ENCODE assay signal across 23 cellular contexts in the genomic region with DNA sequence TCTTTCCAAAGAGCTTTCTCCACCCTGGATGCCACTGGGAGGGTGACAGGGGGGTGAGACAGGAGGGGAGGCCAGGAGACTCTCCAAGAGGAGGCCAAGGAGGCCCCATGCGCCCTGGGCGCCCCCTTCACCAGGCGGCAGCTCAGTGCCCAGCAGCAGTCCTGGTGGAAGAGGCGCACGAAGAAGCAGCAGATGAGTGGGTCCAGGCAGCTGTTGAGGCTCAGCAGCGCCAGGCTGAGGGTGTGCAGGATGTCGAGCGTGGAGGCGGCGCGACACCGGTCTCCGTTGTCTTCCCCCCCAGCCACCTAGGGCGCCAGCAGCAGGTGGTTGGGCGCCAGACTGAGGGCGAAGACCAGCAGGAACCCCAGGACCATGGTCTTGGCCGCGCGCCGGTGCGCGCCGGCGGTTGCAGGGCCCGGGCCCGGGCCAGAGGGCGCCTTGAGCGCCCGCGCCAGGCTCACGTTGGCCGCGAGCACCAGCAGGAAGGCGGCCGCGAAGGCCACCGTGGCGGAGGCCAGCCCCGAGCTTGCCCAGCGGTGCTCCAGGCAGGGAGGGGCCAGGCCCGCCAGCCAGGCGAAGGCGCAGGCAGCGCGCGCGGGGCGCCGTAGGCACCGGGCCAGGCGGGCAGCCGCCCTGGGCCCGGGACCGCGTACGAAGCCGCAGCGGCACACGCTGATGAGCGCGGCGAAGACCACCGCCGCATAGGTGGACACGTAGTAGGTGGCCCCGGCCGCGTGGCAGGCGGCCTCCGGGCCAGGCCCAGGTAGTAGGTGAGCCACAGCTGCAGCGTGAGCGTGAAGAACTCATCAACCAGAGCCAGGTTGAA. TPM values are rescaled to one million over a fixed set of nuclear protein-coding genes. Genes with fewer than 3 reads are reported as not detected.
DNase-seq lines count a peak whose midpoint lies in the region; ATAC-seq and TF ChIP-seq lines count a peak whose summit lies in the region.
"Had no signal": no experiment of that assay in that cellular context is flagged by ENCODE, and none has a peak within 500 bp of the region (broad histone marks: within the 10 kb centered on the region; RNA-seq: fewer than 3 reads in every experiment).

No MANE protein-coding gene starts in this region.

- no peak overlapping the region for H3K14ac ChIP-seq in H9 (ENCODE audit: insufficient read depth, low read length)

- H3K27me3 Mint-ChIP-seq in H9 (ENCODE audit: low read depth) (no peaks in the 10 kb centered on the region; the same call in 1 of the 2 replicates), Calu3 (ENCODE audit: unreplicated experiment) (no peaks in the 10 kb centered on the region)
- peaks cover 8% of the 10 kb centered on the region for H3K27me3 Mint-ChIP-seq in dendritic cell treated with granulocyte-macrophage colony-stimulating factor and Interleukin-4, amounts not matched to agents 40 ng/mL and 50 ng/mL, for 4 days
- H3K27me3 Mint-ChIP-seq in activated naive CD8-positive, alpha-beta T cell treated with anti-CD3 and anti-CD28 coated beads, Interleukin-2, amount 50 U/mL, for 24 hours: no peaks in the 10 kb centered on the region

- H3K4ac ChIP-seq in H9 (ENCODE audit: low read depth, low read length): no peak overlapping the region

- no peak overlapping the region for H2AK5ac ChIP-seq in H9 (ENCODE audit: insufficient read length, low read length)

- peaks cover 4% of the 10 kb centered on the region; the same call in 1 of the 2 replicates for H3K4me1 ChIP-seq in H9 (ENCODE audit: insufficient read depth, low read length)

- no CpG with 5 or more reads among the region's 72 CpGs for WGBS in H9 (ENCODE audit: extremely low coverage, insufficient read length, low lambda C conversion rate)

- H3K4me3 Mint-ChIP-seq in H9 (no peak overlapping the region), Calu3 (ENCODE audit: low read depth, unreplicated experiment) (no peak overlapping the region)
- no peak overlapping the region for H3K4me3 Mint-ChIP-seq in dendritic cell treated with granulocyte-macrophage colony-stimulating factor and Interleukin-4, amounts not matched to agents 40 ng/mL and 50 ng/mL, for 4 days
- no peak overlapping the region for H3K4me3 Mint-ChIP-seq in activated naive CD8-positive, alpha-beta T cell treated with anti-CD3 and anti-CD28 coated beads, Interleukin-2, amount 50 U/mL, for 24 hours
- H3K4me3 Mint-ChIP-seq: CD8-positive, alpha-beta T cell had no signal

- H2AFZ ChIP-seq in H9 (ENCODE audit: low read length): no peak overlapping the region

- H3K4me1 Mint-ChIP-seq in H9: peaks cover 17 to 21% of the 10 kb centered on the region in 2 experiments
- peaks cover 27% of the 10 kb centered on the region for H3K4me1 Mint-ChIP-seq in dendritic cell treated with granulocyte-macrophage colony-stimulating factor and Interleukin-4, amounts not matched to agents 40 ng/mL and 50 ng/mL, for 4 days (ENCODE audit: low read depth)
- H3K4me1 Mint-ChIP-seq in activated naive CD8-positive, alpha-beta T cell treated with anti-CD3 and anti-CD28 coated beads, Interleukin-2, amount 50 U/mL, for 24 hours: peaks cover 16% of the 10 kb centered on the region
- no peaks in the 10 kb centered on the region for H3K4me1 Mint-ChIP-seq in Calu3 (ENCODE audit: low read depth, unreplicated experiment)

- TF ChIP-seq CTCF in H9 (conservative IDR thresholded peaks at IDR 0.05): no peak
- no peak for TF ChIP-seq CTCF in omental fat pad (IDR thresholded peaks at IDR 0.05)
- no peak for TF ChIP-seq CTCF in Calu3 (IDR thresholded peaks at IDR 0.05; ENCODE audit: unreplicated experiment)

- H3K27ac ChIP-seq in H9 (ENCODE audit: insufficient read length, low read depth, low read length): no peak overlapping the region
- H3K27ac ChIP-seq: KMS-11, SJCRH30 had no signal

- intact Hi-C loops in Right ventricle myocardium inferior (cut with DNase I) (no loop called here), left ventricle myocardium superior (cut with micrococcal nuclease) (no loop called here), Calu3 (cut with micrococcal nuclease; ENCODE audit: unreplicated experiment) (no loop called here)
- intact Hi-C loops in dendritic cell treated with granulocyte-macrophage colony-stimulating factor and Interleukin-4, amounts not matched to agents 40 ng/mL and 50 ng/mL, for 4 days (cut with micrococcal nuclease): no loop called here

- no peak overlapping the region for H2BK20ac ChIP-seq in H9 (ENCODE audit: low read depth, low read length, poor library complexity, severe bottlenecking)

- H4K20me1 ChIP-seq in H9 (ENCODE audit: control insufficient read depth, insufficient read depth, insufficient read length): no peaks in the 10 kb centered on the region

- no peak overlapping the region for H2BK12ac ChIP-seq in H9 (ENCODE audit: insufficient read length, low read depth, low read length)

- H3K18ac ChIP-seq in H9 (ENCODE audit: insufficient read length, low read depth, low read length): no peak overlapping the region

- H4K91ac ChIP-seq in H9 (ENCODE audit: insufficient read length, low read depth, low read length): no peak overlapping the region

- H4K8ac ChIP-seq in H9 (replicated peaks; ENCODE audit: insufficient read length, low read depth, low read length): no peak overlapping the region

- ATAC-seq in Right ventricle myocardium inferior: peak; percentile 3
- no peak for ATAC-seq in left ventricle myocardium superior
- peak; percentile 22 for ATAC-seq in omental fat pad (ENCODE audit: low FRiP score)
- ATAC-seq in activated naive CD8-positive, alpha-beta T cell treated with anti-CD3 and anti-CD28 coated beads, Interleukin-2, amount 50 U/mL, for 24 hours: no peak
- ATAC-seq: CD8-positive, alpha-beta T cell had no signal

- H3K79me2 ChIP-seq in H9 (ENCODE audit: insufficient read depth, low read length): no peaks in the 10 kb centered on the region

- H3T11ph ChIP-seq in H9 (ENCODE audit: low read length): no peak overlapping the region

- no peaks in the 10 kb centered on the region for H3K27me3 ChIP-seq in H9 (ENCODE audit: insufficient read depth, low read length)
- H3K27me3 ChIP-seq: SJCRH30 had no signal

- H3K36me3 Mint-ChIP-seq in H9 (ENCODE audit: insufficient read depth in 1 of 3, low read depth in 3 of 3): no peaks in the 10 kb centered on the region
- H3K36me3 Mint-ChIP-seq in dendritic cell treated with granulocyte-macrophage colony-stimulating factor and Interleukin-4, amounts not matched to agents 40 ng/mL and 50 ng/mL, for 4 days (ENCODE audit: low read depth): peaks cover 34% of the 10 kb centered on the region
- peaks cover 11% of the 10 kb centered on the region for H3K36me3 Mint-ChIP-seq in activated naive CD8-positive, alpha-beta T cell treated with anti-CD3 and anti-CD28 coated beads, Interleukin-2, amount 50 U/mL, for 24 hours (ENCODE audit: low read depth)
- peaks cover 7% of the 10 kb centered on the region for H3K36me3 Mint-ChIP-seq in Calu3 (ENCODE audit: insufficient read depth, unreplicated experiment)

- H3K4me2 ChIP-seq in H9 (ENCODE audit: insufficient read depth, insufficient read length, low read length): no peak overlapping the region
- H3K4me2 ChIP-seq: KMS-11 had no signal

- no peaks in the 10 kb centered on the region for H3K23me2 ChIP-seq in H9 (ENCODE audit: insufficient read length, low read depth, low read length, poor library complexity, severe bottlenecking)

- no peak overlapping the region for H2BK120ac ChIP-seq in H9 (ENCODE audit: low read depth, low read length, poor library complexity, severe bottlenecking)

- H3K79me1 ChIP-seq in H9 (ENCODE audit: insufficient read depth, low read depth, low read length, poor library complexity, severe bottlenecking): no peaks in the 10 kb centered on the region

- no peak overlapping the region for H2BK15ac ChIP-seq in H9 (ENCODE audit: low read depth, low read length)

- DNase-seq in Right ventricle myocardium inferior (ENCODE audit: missing footprints): no peak
- no peak for DNase-seq in left ventricle myocardium superior
- peak; percentile 49 for DNase-seq in H9
- no peak for DNase-seq in omental fat pad (ENCODE audit: low spot score)
- DNase-seq in iPS-NIHi11 (ENCODE audit: low spot score): no peak
- no peak for DNase-seq in activated naive CD8-positive, alpha-beta T cell treated with anti-CD3 and anti-CD28 coated beads, Interleukin-2, amount 50 U/mL, for 24 hours
- no peak for DNase-seq in Calu3
- DNase-seq: 8988T; AML-193; CD8-positive, alpha-beta T cell; GDM1; HCEC 1CT; IMR-90; NCI-H1092 treated with DMSO at 0.1 percent for 48 hours; NCI-H1436 treated with DMSO at 0.1 percent for 48 hours; NCI-H2029; NCI-H2227 treated with DMSO at 0.1 percent for 48 hours; NCI-H510A treated with DMSO at 0.1 percent for 48 hours; NCI-H748 treated with DMSO at 0.1 percent for 48 hours; NK-92 treated with Interleukin-12 subunit alpha and Interleukin-12 subunit beta, amount 100 ng/mL, for 24 hours; SJCRH30 had no signal

- H3K56ac ChIP-seq in H9 (ENCODE audit: insufficient read length, low read depth, low read length): no peak overlapping the region

- no peaks in the 10 kb centered on the region for H3K9me3 ChIP-seq in H9 (ENCODE audit: control insufficient read depth, low read depth, low read length)
- H3K9me3 ChIP-seq: SJCRH30 had no signal

- no peak overlapping the region for H3K9ac ChIP-seq in H9 (ENCODE audit: extremely low read depth, insufficient read length, low read length)
- H3K9ac ChIP-seq: KMS-11 had no signal

- H4K5ac ChIP-seq in H9 (ENCODE audit: insufficient read length, low read depth, low read length): no peak overlapping the region

- CTCF ChIA-PET in Calu3 (lab: Charles Lee): no interaction called here

- no TSS peak for BruUV-seq in Calu3 (replicated peaks; lab: Mats Ljungman, UMichigan)

- H3K27ac Mint-ChIP-seq in H9: no peak overlapping the region
- peak overlapping the region; percentile 48 for H3K27ac Mint-ChIP-seq in dendritic cell treated with granulocyte-macrophage colony-stimulating factor and Interleukin-4, amounts not matched to agents 40 ng/mL and 50 ng/mL, for 4 days
- H3K27ac Mint-ChIP-seq in activated naive CD8-positive, alpha-beta T cell treated with anti-CD3 and anti-CD28 coated beads, Interleukin-2, amount 50 U/mL, for 24 hours: no peak overlapping the region
- no peak overlapping the region for H3K27ac Mint-ChIP-seq in Calu3 (ENCODE audit: unreplicated experiment)

- H3K23ac ChIP-seq in H9 (ENCODE audit: insufficient read length, low read depth, low read length): no peak overlapping the region

- H3K9me3 Mint-ChIP-seq in H9: no peaks in the 10 kb centered on the region
- H3K9me3 Mint-ChIP-seq in dendritic cell treated with granulocyte-macrophage colony-stimulating factor and Interleukin-4, amounts not matched to agents 40 ng/mL and 50 ng/mL, for 4 days: no peaks in the 10 kb centered on the region
- peaks cover 4% of the 10 kb centered on the region for H3K9me3 Mint-ChIP-seq in activated naive CD8-positive, alpha-beta T cell treated with anti-CD3 and anti-CD28 coated beads, Interleukin-2, amount 50 U/mL, for 24 hours
- H3K9me3 Mint-ChIP-seq in Calu3 (ENCODE audit: low read depth, unreplicated experiment): no peaks in the 10 kb centered on the region
- H3K9me3 Mint-ChIP-seq: CD8-positive, alpha-beta T cell had no signal

- H2BK5ac ChIP-seq in H9 (ENCODE audit: insufficient read length, low read length): no peak overlapping the region

RNA-seq across cellular contexts. Expression of gene TMEM35B, which starts 8.6 kb away (rescaled TPM):
- total RNA-seq in Right ventricle myocardium inferior (10.2 TPM), left ventricle myocardium superior (7.8 TPM), H9 (2021) (6.9 and 7.7 TPM in 2 replicates), omental fat pad (10 to 100 TPM; 31.5 to 61.0 (median 48.8) TPM), Calu3 (2022) (22.6 and 27.6 TPM in 2 replicates)

RNA-seq across cellular contexts. Expression of gene DLGAP3, which starts 47.1 kb away (rescaled TPM):
- total RNA-seq in Right ventricle myocardium inferior: 0.22 TPM
- 0.10 TPM for total RNA-seq in left ventricle myocardium superior
- 5.9 and 7.3 TPM in 2 replicates for total RNA-seq in H9 (2021)
- total RNA-seq in omental fat pad: under 1 TPM; 0.25 to 0.84 (median 0.30) TPM
- 1.0 and 1.1 TPM in 2 replicates for total RNA-seq in Calu3 (2022)
- total RNA-seq: IMR-90 had no signal

RNA-seq across cellular contexts. Expression of gene ZMYM6, which starts 55.1 kb away (rescaled TPM):
- total RNA-seq in Right ventricle myocardium inferior (11.6 TPM), left ventricle myocardium superior (11.1 TPM), H9 (2021) (19.4 and 20.3 TPM in 2 replicates), omental fat pad (10 to 100 TPM in 3 of 4 donors, 1 to 10 TPM in 1; 8.0 to 21.4 (median 12.8) TPM), Calu3 (2022) (16.7 and 31.4 TPM in 2 replicates)

Comparison
In these comparisons a context has a peak if more than half of its experiments do, and no peak if none do; other contexts are left out.
1. ATAC-seq: peak in Right ventricle myocardium inferior (single experiment) and omental fat pad (single experiment); none in left ventricle myocardium superior (single experiment) and activated naive CD8-positive, alpha-beta T cell treated with anti-CD3 and anti-CD28 coated beads, Interleukin-2, amount 50 U/mL, for 24 hours (single experiment).